In genomic region chr3:129069313-129070085, GRCh38 we compare ENCODE assay signal across 2 cellular contexts.
TF ChIP-seq lines count a peak whose summit lies in the region.

No MANE protein-coding gene starts in this region.

TF ChIP-seq in HEK293, 187 proteins besides CTCF, POLR2A, EP300 and RAD21:
- peak; percentile 11; the same call in 1 of the 2 replicates for TF ChIP-seq SP2 (tag by site-specific recombination; IDR thresholded peaks at IDR 0.05)

TF ChIP-seq in K562, 482 proteins besides CTCF, POLR2A, EP300 and RAD21:
- TF ChIP-seq NFYB (IDR thresholded peaks at IDR 0.05; ENCODE audit: extremely low read depth, insufficient read length): peak; percentile 16
- TF ChIP-seq ASH1L (IDR thresholded peaks at IDR 0.05; ENCODE audit: borderline replicate concordance, low read depth, partially characterized antibody): peak; percentile 59
- peak; percentile 45 for TF ChIP-seq ZNF316 (IDR thresholded peaks at IDR 0.05)
TF ChIP-seq in K562: peak in this region for 3; not testable (repeated sequence) for 479.
